Comparison of ENCODE assay signal across 2 cellular contexts in genomic region chr13:84491952-84492351, GRCh38.
TF ChIP-seq lines count a peak whose summit lies in the region.

No MANE protein-coding gene starts in this region.

TF ChIP-seq in HEK293, 187 proteins besides CTCF, POLR2A, EP300 and RAD21 (continued from another document):
- TF ChIP-seq KLF9 (tag by site-specific recombination; IDR thresholded peaks at IDR 0.05; ENCODE audit: low read depth) (no peak), ZSCAN18 (tag by site-specific recombination; IDR thresholded peaks at IDR 0.05) (no peak), ZBTB8A (tag by site-specific recombination; IDR thresholded peaks at IDR 0.05) (no peak)

TF ChIP-seq in WTC11, 78 proteins besides CTCF, POLR2A, EP300 and RAD21 (continued from another document):
- no peak for TF ChIP-seq ZSCAN18 (CRISPR knock-in tag; IDR thresholded peaks at IDR 0.05)
- no peak for TF ChIP-seq ZNF121 (CRISPR knock-in tag; IDR thresholded peaks at IDR 0.05)
- no peak for TF ChIP-seq CBFB (CRISPR knock-in tag; IDR thresholded peaks at IDR 0.05; ENCODE audit: low read depth)
- no peak for TF ChIP-seq AR (CRISPR knock-in tag; IDR thresholded peaks at IDR 0.05)
